Comparison of ENCODE assay signal across 9 cellular contexts in genomic region chr21:45880097-45881068, GRCh38.
DNase-seq lines count a peak whose midpoint lies in the region; ATAC-seq and TF ChIP-seq lines count a peak whose summit lies in the region.
"Had no signal": no experiment of that assay in that cellular context is flagged by ENCODE, and none has a peak within 500 bp of the region (broad histone marks: within the 10 kb centered on the region; RNA-seq: fewer than 3 reads in every experiment).

No MANE protein-coding gene starts in this region.

- no peaks in the 10 kb centered on the region for H3K27me3 ChIP-seq in colonic mucosa
- peaks cover 0 to 3% (median 0%) of the 10 kb centered on the region in 4 donors for H3K27me3 ChIP-seq in liver (ENCODE audit: control insufficient read depth in 4 of 4, insufficient read depth in 4 of 4, low read length in 3 of 4)

- H3K4me3 ChIP-seq in colonic mucosa (no peak overlapping the region), liver (ENCODE audit: low read depth in 1 of 3, low read length in 3 of 3) (no peak overlapping the region)
- H3K4me3 ChIP-seq: skin epidermis had no signal

- CTCF ChIA-PET in activated CD4-positive, alpha-beta T cell treated with anti-CD3 and anti-CD28 coated beads for 36 hours (lab: Charles Lee) = interaction anchor here (0.7 to 3.0 kb wide), 12 partner anchors 9 to 939 kb away, joined by 3 to 24 read pairs (median 4); no protein-coding TSS in a partner anchor

- H3K27me3 Mint-ChIP-seq in activated CD4-positive, alpha-beta T cell treated with anti-CD3 and anti-CD28 coated beads for 36 hours = no peaks in the 10 kb centered on the region

- H3K36me3 Mint-ChIP-seq in activated CD4-positive, alpha-beta T cell treated with anti-CD3 and anti-CD28 coated beads for 36 hours (ENCODE audit: low read depth) = no peaks in the 10 kb centered on the region

- POLR2A ChIA-PET in activated CD4-positive, alpha-beta T cell treated with anti-CD3 and anti-CD28 coated beads for 36 hours (lab: Charles Lee) = interaction anchor here (0.6 to 0.7 kb wide), 2 partner anchors 66 to 263 kb away, joined by 3 read pairs; no protein-coding TSS in a partner anchor

- intact Hi-C loops in activated CD4-positive, alpha-beta T cell treated with anti-CD3 and anti-CD28 coated beads for 36 hours (cut with DNase I, micrococcal nuclease) = loop anchor here in 1 of 2 experiments (1.0 to 2.0 kb wide), 4 partner anchors 42 to 402 kb away; no protein-coding TSS in a partner anchor
- intact Hi-C loops in colonic mucosa (cut with DNase I) = no loop called here

- H3K4me1 ChIP-seq in colonic mucosa (no peaks in the 10 kb centered on the region), liver (ENCODE audit: control insufficient read depth in 4 of 4, insufficient read depth in 4 of 4, low read length in 3 of 4) (no peaks in the 10 kb centered on the region)

- peaks cover 55% of the 10 kb centered on the region for H3K4me1 Mint-ChIP-seq in activated CD4-positive, alpha-beta T cell treated with anti-CD3 and anti-CD28 coated beads for 36 hours

- peak; percentile 96 for ATAC-seq in activated CD4-positive, alpha-beta T cell treated with anti-CD3 and anti-CD28 coated beads for 36 hours
- no peak for ATAC-seq in HG03045 (IDR thresholded peaks at IDR 0.05; ENCODE audit: unreplicated experiment)

- H3K27ac Mint-ChIP-seq in activated CD4-positive, alpha-beta T cell treated with anti-CD3 and anti-CD28 coated beads for 36 hours = peak overlapping the region; percentile 73

- H3K9me3 Mint-ChIP-seq in activated CD4-positive, alpha-beta T cell treated with anti-CD3 and anti-CD28 coated beads for 36 hours (ENCODE audit: low read depth) = no peaks in the 10 kb centered on the region

- H3K27ac ChIP-seq in colonic mucosa (no peak overlapping the region), liver (ENCODE audit: low read depth in 1 of 2, low read length in 2 of 2) (no peak overlapping the region)

- DNase-seq in NK-92 treated with Interleukin-12 subunit alpha and Interleukin-12 subunit beta, amount 100 ng/mL, for 24 hours (lab: John Stamatoyannopoulos, UW) = peak; percentile 30
- DNase-seq in NK-92 (lab: John Stamatoyannopoulos, UW; ENCODE audit: unreplicated experiment) = no peak
- DNase-seq in NCI-H345 treated with DMSO at 0.1 percent for 48 hours (lab: John Stamatoyannopoulos, UW; ENCODE audit: unreplicated experiment) = peak; percentile 17
- peak; percentile 90 for DNase-seq in activated CD4-positive, alpha-beta T cell treated with anti-CD3 and anti-CD28 coated beads for 36 hours
- peak; percentile 68 for DNase-seq in colonic mucosa
- DNase-seq in stimulated activated CD4-positive, alpha-beta T cell treated with anti-CD3 and anti-CD28 coated beads, TNF-alpha, amount 100 ng/mL, for 48 hours (ENCODE audit: low read depth in 3 of 3) = peak; percentile 53 to 76 (median 64)

- H3K36me3 ChIP-seq in colonic mucosa = no peaks in the 10 kb centered on the region
- H3K36me3 ChIP-seq in liver (ENCODE audit: control insufficient read depth in 4 of 4, insufficient read depth in 3 of 4, low read depth in 1 of 4, low read length in 3 of 4) = no peaks in the 10 kb centered on the region

- TF ChIP-seq CTCF in colonic mucosa (IDR thresholded peaks at IDR 0.05) = peak; percentile 66
- TF ChIP-seq CTCF in liver (IDR thresholded peaks at IDR 0.05; ENCODE audit: low read depth, low read length, missing input control) = peak; percentile 41

- H3K9me3 ChIP-seq in colonic mucosa (no peaks in the 10 kb centered on the region), liver (ENCODE audit: control insufficient read depth in 4 of 4, low read length in 3 of 4) (peaks cover 0 to 1% (median 0%) of the 10 kb centered on the region in 4 donors)

- H3K9ac ChIP-seq in colonic mucosa (ENCODE audit: low read depth in 2 of 2, low read length in 2 of 2) = no peak overlapping the region
- H3K9ac ChIP-seq in liver (ENCODE audit: low read depth in 1 of 2, low read length in 2 of 2) = no peak overlapping the region

- TF ChIP-seq RAD21 in liver (IDR thresholded peaks at IDR 0.05) = peak; percentile 33 to 69

- no peak overlapping the region for H3K4me3 Mint-ChIP-seq in activated CD4-positive, alpha-beta T cell treated with anti-CD3 and anti-CD28 coated beads for 36 hours

- 53% methylated on average over 29 of the region's 29 CpGs for WGBS in liver

TF ChIP-seq in liver, 16 proteins besides CTCF, POLR2A, EP300 and RAD21:
- TF ChIP-seq HNF4A (conservative IDR thresholded peaks at IDR 0.05) = peak in 1 of 2 donors; percentile 51
- peak in 1 of 2 donors; percentile 70 for TF ChIP-seq RXRA (IDR thresholded peaks at IDR 0.05)
- TF ChIP-seq JUND (IDR thresholded peaks at IDR 0.05) = no peak
- TF ChIP-seq REST (IDR thresholded peaks at IDR 0.05) = no peak
